In the genomic region with DNA sequence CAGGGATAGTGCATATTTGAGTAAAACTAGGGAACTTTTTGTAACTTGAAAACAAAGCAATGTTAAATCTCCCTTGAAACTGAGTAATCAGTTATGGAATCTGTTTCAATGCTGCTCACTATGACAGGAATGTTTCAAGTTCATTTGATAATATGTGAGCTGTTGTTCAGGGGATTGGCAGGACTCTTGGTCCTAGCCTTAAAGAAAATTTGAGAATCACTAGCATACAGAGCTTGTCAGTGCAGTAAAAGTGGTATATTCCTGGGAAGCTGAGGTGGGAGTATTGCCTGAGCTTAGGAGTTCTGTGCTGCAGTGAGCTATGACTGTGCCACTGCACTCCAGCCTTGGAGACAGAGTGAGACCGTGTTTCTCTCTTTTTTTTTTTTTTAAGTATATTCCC, we compare ENCODE assay signal across 21 cellular contexts. TPM values are rescaled to one million over a fixed set of nuclear protein-coding genes. Genes with fewer than 3 reads are reported as not detected.
A peak's percentile ranks its signal among the peaks of the same experiment; 100 is the strongest.
DNase-seq lines count a peak whose midpoint lies in the region; ATAC-seq and TF ChIP-seq lines count a peak whose summit lies in the region.
"Had no signal": no experiment of that assay in that cellular context is flagged by ENCODE, and none has a peak within 500 bp of the region (broad histone marks: within the 10 kb centered on the region; RNA-seq: fewer than 3 reads in every experiment).

No MANE protein-coding gene starts in this region.

- no peaks in the 10 kb centered on the region for H3K9me3 Mint-ChIP-seq in endodermal cell
- no peaks in the 10 kb centered on the region for H3K9me3 Mint-ChIP-seq in nephron progenitor cell
- H3K9me3 Mint-ChIP-seq: activated naive CD8-positive, alpha-beta T cell treated with anti-CD3 and anti-CD28 coated beads, Interleukin-2, amount 10 ng/mL, durations not matched to agents 7 days and 5 days; activated T-helper 1 cell treated with anti-CD3 and anti-CD28 coated beads, Interleukin-12 subunit alpha, Interleukin-12 subunit beta, Interleukin-2, Interleukin-4 antibody, amounts not matched to agents 30 ng/mL and 10 ng/mL and 1 ng/mL, durations not matched to agents 14 hours and 24 hours and 36 hours; effector memory CD8-positive, alpha-beta T cell had no signal

- H3K4me1 ChIP-seq in endodermal cell (ENCODE audit: control insufficient read depth, insufficient read depth, low read length), result peaks cover 3% of the 10 kb centered on the region
- H3K4me1 ChIP-seq: upper lobe of right lung had no signal

- no CpG with 5 or more reads among the region's 1 CpG for WGBS in endodermal cell (ENCODE audit: insufficient coverage in 1 of 2, insufficient read length in 1 of 2), 2 experiments

- H3K9ac ChIP-seq in endodermal cell (ENCODE audit: extremely low read depth, low read length, poor library complexity, severe bottlenecking), result no peak overlapping the region

- peak; percentile 49 for DNase-seq in AG10803 (ENCODE audit: low read depth)
- DNase-seq in LHCN-M2 (ENCODE audit: low read depth), result peak; percentile 39
- DNase-seq in endodermal cell, result no peak
- no peak for DNase-seq in nephron progenitor cell
- DNase-seq in cerebellar cortex (ENCODE audit: low spot score), result no peak
- DNase-seq in stimulated activated CD4-positive, alpha-beta T cell treated with anti-CD3 and anti-CD28 coated beads, Interleukin-2, amount 100 ng/mL, for 48 hours, result no peak
- DNase-seq: ACHN; activated naive CD8-positive, alpha-beta T cell treated with anti-CD3 and anti-CD28 coated beads, Interleukin-2, amount 10 ng/mL, durations not matched to agents 7 days and 5 days; caudate nucleus; effector memory CD8-positive, alpha-beta T cell; NCI-H774; occipital lobe; PC-9; stomach; upper lobe of right lung had no signal

- H3K4me3 ChIP-seq in AG10803 (ENCODE audit: low read length) (no peak overlapping the region), endodermal cell (ENCODE audit: low read length) (no peak overlapping the region)
- H3K4me3 ChIP-seq: hepatocyte, PC-9, stomach, upper lobe of right lung had no signal

- H3K36me3 Mint-ChIP-seq in endodermal cell (ENCODE audit: low read depth) (peaks cover 4% of the 10 kb centered on the region), nephron progenitor cell (ENCODE audit: low read depth) (peaks cover 19% of the 10 kb centered on the region)
- H3K36me3 Mint-ChIP-seq: activated naive CD8-positive, alpha-beta T cell treated with anti-CD3 and anti-CD28 coated beads, Interleukin-2, amount 10 ng/mL, durations not matched to agents 7 days and 5 days had no signal

- peak overlapping the region; percentile 8 for H3K27ac ChIP-seq in endodermal cell (ENCODE audit: low read depth, low read length)
- H3K27ac ChIP-seq: hepatocyte, PC-9, stomach, upper lobe of right lung had no signal

- H3K9me3 ChIP-seq in endodermal cell (ENCODE audit: control insufficient read depth, low read length), result no peaks in the 10 kb centered on the region
- H3K9me3 ChIP-seq: stomach, upper lobe of right lung had no signal

- H3K27me3 Mint-ChIP-seq in endodermal cell (ENCODE audit: insufficient read depth) (no peaks in the 10 kb centered on the region), nephron progenitor cell (ENCODE audit: low read depth, poor library complexity) (no peaks in the 10 kb centered on the region)

- no peaks in the 10 kb centered on the region for H3K27me3 ChIP-seq in endodermal cell (ENCODE audit: control insufficient read depth, insufficient read depth, low read length, poor library complexity, severe bottlenecking)
- H3K27me3 ChIP-seq: hepatocyte, stomach, upper lobe of right lung had no signal

- no peaks in the 10 kb centered on the region for H3K36me3 ChIP-seq in endodermal cell (ENCODE audit: control insufficient read depth, insufficient read depth, low read length)
- H3K36me3 ChIP-seq: upper lobe of right lung had no signal

- H3K4me3 Mint-ChIP-seq in endodermal cell (no peak overlapping the region), nephron progenitor cell (peak overlapping the region; percentile 49)
- H3K4me3 Mint-ChIP-seq: activated naive CD8-positive, alpha-beta T cell treated with anti-CD3 and anti-CD28 coated beads, Interleukin-2, amount 10 ng/mL, durations not matched to agents 7 days and 5 days; activated T-helper 1 cell treated with anti-CD3 and anti-CD28 coated beads, Interleukin-12 subunit alpha, Interleukin-12 subunit beta, Interleukin-2, Interleukin-4 antibody, amounts not matched to agents 30 ng/mL and 10 ng/mL and 1 ng/mL, durations not matched to agents 14 hours and 24 hours and 36 hours; effector memory CD8-positive, alpha-beta T cell had no signal

- no peak for ATAC-seq in HG03135 (IDR thresholded peaks at IDR 0.05; ENCODE audit: unreplicated experiment)
- no peak for ATAC-seq in HG02970 (IDR thresholded peaks at IDR 0.05; ENCODE audit: low FRiP score, unreplicated experiment)
- ATAC-seq: activated CD4-positive, CD25-positive, alpha-beta regulatory T cell treated with anti-CD3 and anti-CD28 coated beads, Interleukin-2, amount 50 U/mL, for 24 hours; effector memory CD8-positive, alpha-beta T cell; upper lobe of right lung had no signal

- H3K4me1 Mint-ChIP-seq in endodermal cell, result peaks cover 12% of the 10 kb centered on the region
- peaks cover 70% of the 10 kb centered on the region for H3K4me1 Mint-ChIP-seq in nephron progenitor cell

- TF ChIP-seq CTCF in AG10803 (conservative IDR thresholded peaks at IDR 0.05; ENCODE audit: low read length) (no peak), endodermal cell (conservative IDR thresholded peaks at IDR 0.05) (no peak), nephron progenitor cell (IDR thresholded peaks at IDR 0.05) (no peak)

- no peak overlapping the region for H3K27ac Mint-ChIP-seq in endodermal cell
- H3K27ac Mint-ChIP-seq in nephron progenitor cell, result peak overlapping the region; percentile 99
- H3K27ac Mint-ChIP-seq: activated naive CD8-positive, alpha-beta T cell treated with anti-CD3 and anti-CD28 coated beads, Interleukin-2, amount 10 ng/mL, durations not matched to agents 7 days and 5 days; activated T-helper 1 cell treated with anti-CD3 and anti-CD28 coated beads, Interleukin-12 subunit alpha, Interleukin-12 subunit beta, Interleukin-2, Interleukin-4 antibody, amounts not matched to agents 30 ng/mL and 10 ng/mL and 1 ng/mL, durations not matched to agents 14 hours and 24 hours and 36 hours; effector memory CD8-positive, alpha-beta T cell had no signal

RNA-seq across cellular contexts. Expression of a gene that starts 21.6 kb away (rescaled TPM):
- total RNA-seq in LHCN-M2 (2014; rRNA removed) (2.7 and 3.9 TPM in 2 replicates), endodermal cell (under 1 TPM in 1 of 2 donors, not detected in 1; 0.95 TPM)
- 6.3 TPM for polyA plus RNA-seq in LHCN-M2 (2012)
- 0.25 TPM for polyA plus RNA-seq in endodermal cell (2013, experiment 1 of 2)
- 0.87 TPM for polyA plus RNA-seq in endodermal cell (2013, experiment 2 of 2)
- total RNA-seq: fibroblast of villous mesenchyme, PC-9 had no signal

Comparison
In these comparisons a context has a peak if more than half of its experiments do, and no peak if none do; other contexts are left out.
1. DNase-seq: peak in AG10803 (single experiment) and LHCN-M2 (single experiment); none in endodermal cell (single experiment), nephron progenitor cell (single experiment), cerebellar cortex (single experiment) and stimulated activated CD4-positive, alpha-beta T cell treated with anti-CD3 and anti-CD28 coated beads, Interleukin-2, amount 100 ng/mL, for 48 hours (0 of 2).